Comparison of ENCODE assay signal across 29 cellular contexts in genomic region chr2:27506587-27506986, GRCh38. TPM values are rescaled to one million over a fixed set of nuclear protein-coding genes. Genes with fewer than 3 reads are reported as not detected.
"Had no signal": no experiment of that assay in that cellular context is flagged by ENCODE, and none has a peak within 500 bp of the region (broad histone marks: within the 10 kb centered on the region; RNA-seq: fewer than 3 reads in every experiment).

No MANE protein-coding gene starts in this region.

- H3K36me3 ChIP-seq: left lung, pancreas, prostate gland, sigmoid colon, spleen, tibial nerve, uterus had no signal

- DNase-seq: hippocampal formation; kidney glomerular epithelial cell; left cardiac atrium; left lung; mesendoderm; naive B cell; natural killer cell; nucleus accumbens; pancreas; posterior cingulate gyrus; retina; right cardiac atrium; sigmoid colon; small intestine; spleen; stimulated activated CD4-positive, alpha-beta T cell treated with anti-CD3 and anti-CD28 coated beads, Interleukin-4, amount 100 ng/mL, for 24 hours; stimulated activated naive CD4-positive, alpha-beta T cell treated with Interleukin-2 at 50 U/mL for 16 hours; stimulated activated naive CD8-positive, alpha-beta T cell treated with anti-CD3 and anti-CD28 coated beads, Interleukin-15, amount 100 ng/mL, for 72 hours; substantia nigra; uterus had no signal

- H3K4me3 ChIP-seq: left lung, lung, pancreas, prostate gland, sigmoid colon, spleen, tibial nerve, uterus had no signal

- H3K9me3 ChIP-seq: left lung, pancreas, prostate gland, sigmoid colon, spleen, tibial nerve, uterus had no signal

- H3K27ac ChIP-seq: left lung, pancreas, prostate gland, sigmoid colon, spleen, tibial nerve, uterus had no signal

- H3K4me1 Mint-ChIP-seq: mesothelial cell of epicardium; naive B cell; natural killer cell; stimulated activated effector memory CD8-positive, alpha-beta T cell treated with anti-CD3 and anti-CD28 coated beads, Interleukin-12 subunit alpha, Interleukin-12 subunit beta, amount 100 ng/mL, for 72 hours; stimulated activated naive CD8-positive, alpha-beta T cell treated with anti-CD3 and anti-CD28 coated beads, Interleukin-15, amount 100 ng/mL, for 72 hours had no signal

- H3K27ac Mint-ChIP-seq: mesothelial cell of epicardium; naive B cell; natural killer cell; stimulated activated effector memory CD8-positive, alpha-beta T cell treated with anti-CD3 and anti-CD28 coated beads, Interleukin-12 subunit alpha, Interleukin-12 subunit beta, amount 100 ng/mL, for 72 hours; stimulated activated naive CD8-positive, alpha-beta T cell treated with anti-CD3 and anti-CD28 coated beads, Interleukin-15, amount 100 ng/mL, for 72 hours; type B pancreatic cell had no signal

- ATAC-seq: left cardiac atrium; left lung; natural killer cell; pancreas; right cardiac atrium; stimulated activated naive CD8-positive, alpha-beta T cell treated with anti-CD3 and anti-CD28 coated beads, Interleukin-15, amount 100 ng/mL, for 72 hours had no signal

- H3K4me3 Mint-ChIP-seq: mesothelial cell of epicardium; naive B cell; natural killer cell; stimulated activated effector memory CD8-positive, alpha-beta T cell treated with anti-CD3 and anti-CD28 coated beads, Interleukin-12 subunit alpha, Interleukin-12 subunit beta, amount 100 ng/mL, for 72 hours; stimulated activated naive CD8-positive, alpha-beta T cell treated with anti-CD3 and anti-CD28 coated beads, Interleukin-15, amount 100 ng/mL, for 72 hours; type B pancreatic cell had no signal

- H3K27me3 ChIP-seq: left lung, pancreas, sigmoid colon, tibial nerve, uterus had no signal

- H3K4me1 ChIP-seq: left lung, pancreas, prostate gland, sigmoid colon, spleen, tibial nerve, uterus had no signal

- H3K27me3 Mint-ChIP-seq: stimulated activated naive CD8-positive, alpha-beta T cell treated with anti-CD3 and anti-CD28 coated beads, Interleukin-15, amount 100 ng/mL, for 72 hours had no signal

- H3K36me3 Mint-ChIP-seq: mesothelial cell of epicardium; naive B cell; natural killer cell; stimulated activated effector memory CD8-positive, alpha-beta T cell treated with anti-CD3 and anti-CD28 coated beads, Interleukin-12 subunit alpha, Interleukin-12 subunit beta, amount 100 ng/mL, for 72 hours; type B pancreatic cell had no signal

- H3K9me3 Mint-ChIP-seq: mesothelial cell of epicardium; natural killer cell; stimulated activated effector memory CD8-positive, alpha-beta T cell treated with anti-CD3 and anti-CD28 coated beads, Interleukin-12 subunit alpha, Interleukin-12 subunit beta, amount 100 ng/mL, for 72 hours; stimulated activated naive CD8-positive, alpha-beta T cell treated with anti-CD3 and anti-CD28 coated beads, Interleukin-15, amount 100 ng/mL, for 72 hours; type B pancreatic cell had no signal

- FAIRE-seq: keratinocyte, pancreas, small intestine had no signal

RNA-seq across cellular contexts. Expression of gene GCKR, which starts 9.9 kb away (rescaled TPM):
- total RNA-seq: lower leg skin, mesothelial cell of epicardium, mononuclear cell, natural killer cell, tibial nerve had no signal

RNA-seq across cellular contexts. Expression of gene FNDC4, which starts 11.6 kb away (rescaled TPM):
- total RNA-seq: natural killer cell had no signal
